In the genomic region with DNA sequence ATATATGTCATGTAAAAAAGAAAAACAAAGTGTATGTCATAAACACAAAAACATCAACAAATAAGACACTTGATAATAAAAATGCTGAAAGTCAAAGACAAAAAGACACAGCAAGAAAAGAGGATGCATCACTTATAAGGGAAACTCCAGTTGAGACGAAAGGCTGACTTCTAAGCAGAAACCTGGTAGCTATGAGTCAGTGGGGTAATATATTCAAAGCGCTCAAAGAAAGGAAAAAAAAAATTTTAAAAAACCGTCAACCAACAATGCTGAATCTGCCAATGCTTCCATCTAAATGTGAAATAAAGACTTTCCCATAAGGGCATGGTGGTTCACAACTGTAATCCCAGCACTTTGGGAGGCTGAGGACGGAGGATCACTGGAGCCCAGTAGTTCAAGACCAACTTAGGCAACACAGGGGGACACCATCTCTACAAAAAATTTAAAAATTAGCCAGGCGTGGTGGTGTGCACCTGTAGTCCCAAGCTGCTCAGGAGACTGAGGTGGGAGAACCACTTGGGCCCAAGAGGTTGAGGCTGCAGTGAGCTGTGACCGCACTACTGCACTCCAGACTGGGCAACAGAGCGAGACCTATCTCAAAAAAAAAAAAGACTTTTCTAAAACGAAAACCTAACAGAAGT, we compare ENCODE assay signal across 8 cellular contexts. TPM values are rescaled to one million over a fixed set of nuclear protein-coding genes. Genes with fewer than 3 reads are reported as not detected.
A peak's percentile ranks its signal among the peaks of the same experiment; 100 is the strongest.
DNase-seq lines count a peak whose midpoint lies in the region; ATAC-seq, FAIRE-seq and TF ChIP-seq lines count a peak whose summit lies in the region.
"Had no signal": no experiment of that assay in that cellular context is flagged by ENCODE, and none has a peak within 500 bp of the region (broad histone marks: within the 10 kb centered on the region; RNA-seq: fewer than 3 reads in every experiment).

No MANE protein-coding gene starts in this region.

- DNase-seq in neural crest cell (ENCODE audit: low read depth, low spot score): no peak
- DNase-seq in head of caudate nucleus: no peak
- DNase-seq in small intestine: no peak
- DNase-seq in LoVo (ENCODE audit: low spot score): no peak
- DNase-seq: NCI-H524 treated with DMSO at 0.1 percent for 48 hours had no signal

- no peaks in the 10 kb centered on the region for H3K9me3 ChIP-seq in small intestine (ENCODE audit: control insufficient read depth, low read depth)

- H3K4me3 ChIP-seq in small intestine (ENCODE audit: low read depth in 1 of 2, low read length in 2 of 2): no peak overlapping the region

- no peak overlapping the region for H3K4me3 Mint-ChIP-seq in neural crest cell

- no peaks in the 10 kb centered on the region for H3K27me3 ChIP-seq in small intestine (ENCODE audit: control insufficient read depth in 2 of 2, insufficient read depth in 2 of 2, low read length in 2 of 2)

- H3K36me3 Mint-ChIP-seq in neural crest cell (ENCODE audit: low read depth): peaks cover 11% of the 10 kb centered on the region

- peaks cover 6% of the 10 kb centered on the region for H3K9me3 Mint-ChIP-seq in neural crest cell

- no peak overlapping the region for H3K27ac ChIP-seq in small intestine (ENCODE audit: low read depth in 1 of 2, low read length in 1 of 2)

- 79 to 88% (median 82%) methylated on average over 8 of the region's 8 CpGs for WGBS in small intestine, 3 donors

- H3K27ac Mint-ChIP-seq in neural crest cell (ENCODE audit: unreplicated experiment): peak overlapping the region; percentile 35

- intact Hi-C loops in head of caudate nucleus (cut with DNase I): no loop called here

- H3K4me1 Mint-ChIP-seq in neural crest cell: peaks cover 4% of the 10 kb centered on the region

- no peak for FAIRE-seq in small intestine (lab: Jason Lieb, UNC)

- H3K27me3 Mint-ChIP-seq in neural crest cell (ENCODE audit: low read depth): no peaks in the 10 kb centered on the region

- TF ChIP-seq CTCF in neural crest cell (conservative IDR thresholded peaks at IDR 0.05): no peak

- no peaks in the 10 kb centered on the region for H3K36me3 ChIP-seq in small intestine (ENCODE audit: control insufficient read depth in 2 of 2, insufficient read depth in 2 of 2, low read length in 2 of 2)

- peaks cover 0 to 10% of the 10 kb centered on the region in 2 donors for H3K4me1 ChIP-seq in small intestine (ENCODE audit: control insufficient read depth in 2 of 2, insufficient read depth in 1 of 2, low read depth in 1 of 2, low read length in 1 of 2)

- peak; percentile 65 for ATAC-seq in GM18907 (IDR thresholded peaks at IDR 0.05; ENCODE audit: unreplicated experiment)
- ATAC-seq in GM21737 (IDR thresholded peaks at IDR 0.05; ENCODE audit: unreplicated experiment): peak; percentile 50
- ATAC-seq in HG03571 (IDR thresholded peaks at IDR 0.05; ENCODE audit: unreplicated experiment): peak; percentile 51

RNA-seq across cellular contexts. Expression of a gene that starts 24.0 kb away (rescaled TPM):
- 19.6 and 21.4 TPM in 2 replicates for total RNA-seq in neural crest cell
- 10 to 100 TPM; 12.3 to 22.1 (median 19.2) TPM for polyA plus RNA-seq in small intestine
